12 cellular contexts compared by ENCODE assay signal in the genomic region with DNA sequence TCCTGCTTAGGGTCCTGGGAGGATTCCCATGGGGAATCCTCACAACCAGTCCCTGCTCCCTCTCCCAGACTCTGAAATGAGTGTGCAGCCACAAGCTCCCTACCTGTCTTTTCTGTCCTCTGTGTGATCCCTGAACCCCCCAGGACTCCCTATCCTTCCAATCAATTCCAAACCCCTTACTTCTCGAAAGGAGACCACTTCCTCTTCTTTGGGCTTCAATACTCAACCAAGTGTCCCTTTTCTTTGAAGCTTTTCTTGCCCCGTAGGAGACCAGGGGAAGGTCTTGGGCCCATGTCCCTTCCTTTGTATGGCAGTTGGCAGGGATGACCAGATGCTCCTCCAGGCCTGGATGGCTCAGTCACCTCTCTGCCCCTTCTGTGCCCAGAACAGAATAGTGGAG. TPM values are rescaled to one million over a fixed set of nuclear protein-coding genes. Genes with fewer than 3 reads are reported as not detected.
DNase-seq lines count a peak whose midpoint lies in the region; ATAC-seq and TF ChIP-seq lines count a peak whose summit lies in the region.
"Had no signal": no experiment of that assay in that cellular context is flagged by ENCODE, and none has a peak within 500 bp of the region (broad histone marks: within the 10 kb centered on the region; RNA-seq: fewer than 3 reads in every experiment).

No MANE protein-coding gene starts in this region.

- no peaks in the 10 kb centered on the region for H3K9me3 ChIP-seq in right cardiac atrium (ENCODE audit: control insufficient read depth, low read length)

- TF ChIP-seq CTCF in brain microvascular endothelial cell (IDR thresholded peaks at IDR 0.05; ENCODE audit: low read depth, low read length, missing control alignments), result no peak

- peak in 1 of 3 donors; percentile 6 for DNase-seq in right cardiac atrium
- DNase-seq in left cardiac atrium, result no peak
- DNase-seq in brain microvascular endothelial cell, result no peak
- DNase-seq in natural killer cell treated with Interleukin-12 subunit alpha and Interleukin-12 subunit beta and Interleukin-15 and Interleukin-18, amount 100 ng/mL, for 72 hours (ENCODE audit: low spot score), result no peak
- no peak for DNase-seq in SW480 (ENCODE audit: low spot score)
- DNase-seq: activated CD4-positive, alpha-beta T cell treated with anti-CD3 and anti-CD28 coated beads for 4 hours; NCI-H446 treated with DMSO at 0.1 percent for 48 hours had no signal

- peaks cover 10 to 16% of the 10 kb centered on the region in 2 donors for H3K4me1 Mint-ChIP-seq in natural killer cell treated with Interleukin-12 subunit alpha and Interleukin-12 subunit beta and Interleukin-15 and Interleukin-18, amount 100 ng/mL, for 72 hours (ENCODE audit: low read depth in 2 of 2)

- in situ Hi-C loops in brain microvascular endothelial cell (cut with HindIII; ENCODE audit: low pct_ligation_motif_present, low sequenced_read_pairs), result no loop called here

- H3K9me3 Mint-ChIP-seq in natural killer cell treated with Interleukin-12 subunit alpha and Interleukin-12 subunit beta and Interleukin-15 and Interleukin-18, amount 100 ng/mL, for 72 hours, result no peaks in the 10 kb centered on the region

- peak overlapping the region; percentile 40 for H3K4me3 Mint-ChIP-seq in natural killer cell treated with Interleukin-12 subunit alpha and Interleukin-12 subunit beta and Interleukin-15 and Interleukin-18, amount 100 ng/mL, for 72 hours

- no peak for ATAC-seq in right cardiac atrium
- ATAC-seq in left cardiac atrium, result no peak
- no peak for ATAC-seq in natural killer cell treated with Interleukin-12 subunit alpha and Interleukin-12 subunit beta and Interleukin-15 and Interleukin-18, amount 100 ng/mL, for 72 hours
- no peak for ATAC-seq in GM21737 (IDR thresholded peaks at IDR 0.05; ENCODE audit: unreplicated experiment)
- no peak for ATAC-seq in HG03520 (IDR thresholded peaks at IDR 0.05; ENCODE audit: unreplicated experiment)
- no peak for ATAC-seq in GM18517 (IDR thresholded peaks at IDR 0.05; ENCODE audit: unreplicated experiment)

- H3K36me3 Mint-ChIP-seq in natural killer cell treated with Interleukin-12 subunit alpha and Interleukin-12 subunit beta and Interleukin-15 and Interleukin-18, amount 100 ng/mL, for 72 hours, result no peaks in the 10 kb centered on the region

- H3K4me1 ChIP-seq in right cardiac atrium (ENCODE audit: control insufficient read depth, insufficient read depth, low read length), result no peaks in the 10 kb centered on the region
- H3K4me1 ChIP-seq: parathyroid adenoma had no signal

- peaks cover 11 to 20% of the 10 kb centered on the region in 2 donors for H3K27me3 Mint-ChIP-seq in natural killer cell treated with Interleukin-12 subunit alpha and Interleukin-12 subunit beta and Interleukin-15 and Interleukin-18, amount 100 ng/mL, for 72 hours

- H3K27ac ChIP-seq in right cardiac atrium (ENCODE audit: low read length) (peak overlapping the region; percentile 14), brain microvascular endothelial cell (no peak overlapping the region)
- H3K27ac ChIP-seq: parathyroid adenoma had no signal

- H3K27me3 ChIP-seq in right cardiac atrium (ENCODE audit: control insufficient read depth, insufficient read depth) (no peaks in the 10 kb centered on the region), brain microvascular endothelial cell (replicated peaks) (no peaks in the 10 kb centered on the region)

- 70% methylated on average over 2 of the region's 2 CpGs for WGBS in right cardiac atrium

- H3K36me3 ChIP-seq in brain microvascular endothelial cell (replicated peaks), result peaks cover 8% of the 10 kb centered on the region

- H3K27ac Mint-ChIP-seq in natural killer cell treated with Interleukin-12 subunit alpha and Interleukin-12 subunit beta and Interleukin-15 and Interleukin-18, amount 100 ng/mL, for 72 hours, result peak overlapping the region in 1 of 2 donors; percentile 47

- intact Hi-C loops in right cardiac atrium (cut with DNase I), result no loop called here
- intact Hi-C loops in left cardiac atrium (cut with DNase I), result no loop called here

- H3K4me3 ChIP-seq in right cardiac atrium (ENCODE audit: low read length), result no peak overlapping the region
- peak overlapping the region; percentile 75 for H3K4me3 ChIP-seq in brain microvascular endothelial cell (ENCODE audit: low read depth, low read length)

RNA-seq across cellular contexts. Expression of a gene that starts 1.7 kb away (rescaled TPM):
- total RNA-seq in right cardiac atrium, result 100 to 1,000 TPM in 2 of 4 donors, 10 to 100 TPM in 2; 81.0 to 124 (median 103) TPM
- polyA plus RNA-seq in right cardiac atrium, result 62.8 TPM
- total RNA-seq in left cardiac atrium, result 100 to 1,000 TPM in 1 of 2 donors, 10 to 100 TPM in 1; 65.0 to 117 TPM
- 1 to 10 TPM; 1.0 to 2.4 TPM for total RNA-seq in natural killer cell treated with Interleukin-12 subunit alpha and Interleukin-12 subunit beta and Interleukin-15 and Interleukin-18, amount 100 ng/mL, for 72 hours

RNA-seq across cellular contexts. Expression of a gene that starts 17.5 kb away (rescaled TPM):
- total RNA-seq in right cardiac atrium, result 100 to 1,000 TPM in 1 of 4 donors, 10 to 100 TPM in 3; 85.8 to 110 (median 99.0) TPM
- 86.6 TPM for polyA plus RNA-seq in right cardiac atrium
- 10 to 100 TPM; 95.8 to 98.9 TPM for total RNA-seq in left cardiac atrium
- 100 to 1,000 TPM; 101 to 229 TPM for total RNA-seq in natural killer cell treated with Interleukin-12 subunit alpha and Interleukin-12 subunit beta and Interleukin-15 and Interleukin-18, amount 100 ng/mL, for 72 hours

RNA-seq across cellular contexts. Expression of a gene that starts 23.5 kb away (rescaled TPM):
- total RNA-seq in right cardiac atrium (10 to 100 TPM; 24.5 to 28.9 (median 25.8) TPM), left cardiac atrium (10 to 100 TPM; 20.0 to 22.1 TPM)
- 16.6 TPM for polyA plus RNA-seq in right cardiac atrium
- 10 to 100 TPM; 25.9 to 66.9 TPM for total RNA-seq in natural killer cell treated with Interleukin-12 subunit alpha and Interleukin-12 subunit beta and Interleukin-15 and Interleukin-18, amount 100 ng/mL, for 72 hours

RNA-seq across cellular contexts. Expression of a gene that starts 35.3 kb away (rescaled TPM):
- over 10,000 TPM; 13,263 to 15,323 (median 14,734) TPM for total RNA-seq in right cardiac atrium
- polyA plus RNA-seq in right cardiac atrium, result 28,570 TPM
- over 10,000 TPM; 20,486 to 20,690 TPM for total RNA-seq in left cardiac atrium
- total RNA-seq in natural killer cell treated with Interleukin-12 subunit alpha and Interleukin-12 subunit beta and Interleukin-15 and Interleukin-18, amount 100 ng/mL, for 72 hours, result not detected
- total RNA-seq: endothelial cell of umbilical vein had no signal
- polyA plus RNA-seq: endothelial cell of umbilical vein had no signal

RNA-seq across cellular contexts. Expression of a gene that starts 40.5 kb away (rescaled TPM):
- total RNA-seq in right cardiac atrium (1,000 to 10,000 TPM in 2 of 4 donors, 100 to 1,000 TPM in 2; 946 to 1,159 (median 1,024) TPM), left cardiac atrium (1,000 to 10,000 TPM in 1 of 2 donors, 100 to 1,000 TPM in 1; 799 to 1,159 TPM)
- polyA plus RNA-seq in right cardiac atrium, result 2,530 TPM
- total RNA-seq in natural killer cell treated with Interleukin-12 subunit alpha and Interleukin-12 subunit beta and Interleukin-15 and Interleukin-18, amount 100 ng/mL, for 72 hours, result not detected
- total RNA-seq: endothelial cell of umbilical vein had no signal

Comparison
In these comparisons a context has a peak if more than half of its experiments do, and no peak if none do; other contexts are left out.
1. RNA of a gene that starts 1.7 kb away (total RNA-seq): 65.0 to 117 TPM in left cardiac atrium and 81.0 to 124 TPM in right cardiac atrium; 1.0 to 2.4 TPM in natural killer cell treated with Interleukin-12 subunit alpha and Interleukin-12 subunit beta and Interleukin-15 and Interleukin-18, amount 100 ng/mL, for 72 hours; every median in the first group is over 10 times any median in the second.